In the genomic region with DNA sequence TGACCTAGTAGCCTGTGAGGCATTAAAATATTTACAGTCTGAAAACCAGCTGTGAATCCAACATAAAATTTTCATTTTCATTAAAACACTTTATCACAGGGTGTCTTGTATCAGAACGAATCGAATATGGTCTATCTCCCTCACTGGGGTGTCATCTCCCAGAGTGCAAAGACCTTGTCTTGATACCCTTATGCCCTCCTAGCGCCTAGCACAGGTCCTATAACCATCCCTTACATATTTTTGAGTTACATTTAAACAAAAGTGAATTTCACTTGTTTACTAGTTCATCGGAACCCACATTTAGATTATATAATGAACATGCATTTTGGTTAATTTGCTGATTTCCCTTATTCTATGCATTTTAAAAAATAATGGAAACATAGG, we compare ENCODE assay signal across 1 cellular context.
TF ChIP-seq lines count a peak whose summit lies in the region.

No MANE protein-coding gene starts in this region.

TF ChIP-seq in GM23338, 12 proteins besides CTCF, POLR2A, EP300 and RAD21:
- TF ChIP-seq, protein P1, sequence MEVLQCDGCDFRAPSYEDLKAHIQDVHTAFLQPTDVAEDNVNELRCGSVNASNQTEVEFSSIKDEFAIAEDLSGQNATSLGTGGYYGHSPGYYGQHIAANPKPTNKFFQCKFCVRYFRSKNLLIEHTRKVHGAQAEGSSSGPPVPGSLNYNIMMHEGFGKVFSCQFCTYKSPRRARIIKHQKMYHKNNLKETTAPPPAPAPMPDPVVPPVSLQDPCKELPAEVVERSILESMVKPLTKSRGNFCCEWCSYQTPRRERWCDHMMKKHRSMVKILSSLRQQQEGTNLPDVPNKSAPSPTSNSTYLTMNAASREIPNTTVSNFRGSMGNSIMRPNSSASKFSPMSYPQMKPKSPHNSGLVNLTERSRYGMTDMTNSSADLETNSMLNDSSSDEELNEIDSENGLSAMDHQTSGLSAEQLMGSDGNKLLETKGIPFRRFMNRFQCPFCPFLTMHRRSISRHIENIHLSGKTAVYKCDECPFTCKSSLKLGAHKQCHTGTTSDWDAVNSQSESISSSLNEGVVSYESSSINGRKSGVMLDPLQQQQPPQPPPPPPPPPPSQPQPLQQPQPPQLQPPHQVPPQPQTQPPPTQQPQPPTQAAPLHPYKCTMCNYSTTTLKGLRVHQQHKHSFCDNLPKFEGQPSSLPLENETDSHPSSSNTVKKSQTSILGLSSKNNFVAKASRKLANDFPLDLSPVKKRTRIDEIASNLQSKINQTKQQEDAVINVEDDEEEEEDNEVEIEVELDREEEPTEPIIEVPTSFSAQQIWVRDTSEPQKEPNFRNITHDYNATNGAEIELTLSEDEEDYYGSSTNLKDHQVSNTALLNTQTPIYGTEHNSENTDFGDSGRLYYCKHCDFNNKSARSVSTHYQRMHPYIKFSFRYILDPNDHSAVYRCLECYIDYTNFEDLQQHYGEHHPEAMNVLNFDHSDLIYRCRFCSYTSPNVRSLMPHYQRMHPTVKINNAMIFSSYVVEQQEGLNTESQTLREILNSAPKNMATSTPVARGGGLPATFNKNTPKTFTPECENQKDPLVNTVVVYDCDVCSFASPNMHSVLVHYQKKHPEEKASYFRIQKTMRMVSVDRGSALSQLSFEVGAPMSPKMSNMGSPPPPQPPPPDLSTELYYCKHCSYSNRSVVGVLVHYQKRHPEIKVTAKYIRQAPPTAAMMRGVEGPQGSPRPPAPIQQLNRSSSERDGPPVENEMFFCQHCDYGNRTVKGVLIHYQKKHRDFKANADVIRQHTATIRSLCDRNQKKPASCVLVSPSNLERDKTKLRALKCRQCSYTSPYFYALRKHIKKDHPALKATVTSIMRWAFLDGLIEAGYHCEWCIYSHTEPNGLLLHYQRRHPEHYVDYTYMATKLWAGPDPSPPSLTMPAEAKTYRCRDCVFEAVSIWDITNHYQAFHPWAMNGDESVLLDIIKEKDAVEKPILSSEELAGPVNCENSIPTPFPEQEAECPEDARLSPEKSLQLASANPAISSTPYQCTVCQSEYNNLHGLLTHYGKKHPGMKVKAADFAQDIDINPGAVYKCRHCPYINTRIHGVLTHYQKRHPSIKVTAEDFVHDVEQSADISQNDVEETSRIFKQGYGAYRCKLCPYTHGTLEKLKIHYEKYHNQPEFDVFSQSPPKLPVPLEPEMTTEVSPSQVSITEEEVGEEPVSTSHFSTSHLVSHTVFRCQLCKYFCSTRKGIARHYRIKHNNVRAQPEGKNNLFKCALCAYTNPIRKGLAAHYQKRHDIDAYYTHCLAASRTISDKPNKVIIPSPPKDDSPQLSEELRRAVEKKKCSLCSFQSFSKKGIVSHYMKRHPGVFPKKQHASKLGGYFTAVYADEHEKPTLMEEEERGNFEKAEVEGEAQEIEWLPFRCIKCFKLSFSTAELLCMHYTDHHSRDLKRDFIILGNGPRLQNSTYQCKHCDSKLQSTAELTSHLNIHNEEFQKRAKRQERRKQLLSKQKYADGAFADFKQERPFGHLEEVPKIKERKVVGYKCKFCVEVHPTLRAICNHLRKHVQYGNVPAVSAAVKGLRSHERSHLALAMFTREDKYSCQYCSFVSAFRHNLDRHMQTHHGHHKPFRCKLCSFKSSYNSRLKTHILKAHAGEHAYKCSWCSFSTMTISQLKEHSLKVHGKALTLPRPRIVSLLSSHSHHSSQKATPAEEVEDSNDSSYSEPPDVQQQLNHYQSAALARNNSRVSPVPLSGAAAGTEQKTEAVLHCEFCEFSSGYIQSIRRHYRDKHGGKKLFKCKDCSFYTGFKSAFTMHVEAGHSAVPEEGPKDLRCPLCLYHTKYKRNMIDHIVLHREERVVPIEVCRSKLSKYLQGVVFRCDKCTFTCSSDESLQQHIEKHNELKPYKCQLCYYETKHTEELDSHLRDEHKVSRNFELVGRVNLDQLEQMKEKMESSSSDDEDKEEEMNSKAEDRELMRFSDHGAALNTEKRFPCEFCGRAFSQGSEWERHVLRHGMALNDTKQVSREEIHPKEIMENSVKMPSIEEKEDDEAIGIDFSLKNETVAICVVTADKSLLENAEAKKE (CRISPR knock-in tag; IDR thresholded peaks at IDR 0.05), result no peak
- TF ChIP-seq JUNB (IDR thresholded peaks at IDR 0.05; ENCODE audit: unreplicated experiment), result no peak
- TF ChIP-seq CREB1 (CRISPR knock-in tag; IDR thresholded peaks at IDR 0.05; ENCODE audit: low read depth), result no peak
- TF ChIP-seq EZH2phosphoT487 (IDR thresholded peaks at IDR 0.05; ENCODE audit: unreplicated experiment), result no peak
- no peak for TF ChIP-seq STAT1 (IDR thresholded peaks at IDR 0.05; ENCODE audit: unreplicated experiment)
- no peak for TF ChIP-seq ZNF331 (CRISPR knock-in tag; IDR thresholded peaks at IDR 0.05; ENCODE audit: low read depth)
- no peak for TF ChIP-seq NANOG (IDR thresholded peaks at IDR 0.05; ENCODE audit: borderline replicate concordance)
TF ChIP-seq in GM23338: peak in this region for 0.
